Comparison of ENCODE assay signal across 1 cellular context in genomic region chr1:230868736-230869385, GRCh38.
A peak's percentile ranks its signal among the peaks of the same experiment; 100 is the strongest.
TF ChIP-seq lines count a peak whose summit lies in the region.

No MANE protein-coding gene starts in this region.

TF ChIP-seq in K562, 482 proteins besides CTCF, POLR2A, EP300 and RAD21 (continued from another document and continues in another):
- TF ChIP-seq ZNF76 (CRISPR knock-in tag; IDR thresholded peaks at IDR 0.05; ENCODE audit: borderline replicate concordance) (no peak), CHAMP1 (IDR thresholded peaks at IDR 0.05) (no peak), ZNF655 (CRISPR knock-in tag; IDR thresholded peaks at IDR 0.05) (no peak), FOXM1 (IDR thresholded peaks at IDR 0.05; ENCODE audit: low read depth) (no peak), FOXM1 (CRISPR knock-in tag; IDR thresholded peaks at IDR 0.05; ENCODE audit: low read depth) (0 out of 2 replicates have a peak, but pooled peaks have one; percentile 12), ZNF644 (tag; IDR thresholded peaks at IDR 0.05; ENCODE audit: low read depth) (no peak), YBX1 (IDR thresholded peaks at IDR 0.05) (no peak), MBD2 (IDR thresholded peaks at IDR 0.05; ENCODE audit: borderline replicate concordance, low read depth) (no peak), MAFF (IDR thresholded peaks at IDR 0.05; ENCODE audit: low read length) (no peak), HEY1 (CRISPR knock-in tag; IDR thresholded peaks at IDR 0.05; ENCODE audit: borderline replicate concordance) (no peak), ZNF696 (CRISPR knock-in tag; conservative IDR thresholded peaks at IDR 0.05) (no peak), ATF6 (CRISPR knock-in tag; IDR thresholded peaks at IDR 0.05) (no peak), ZBTB7A (IDR thresholded peaks at IDR 0.05; ENCODE audit: borderline replicate concordance, control insufficient read depth, low read depth, low read length) (no peak), POLR2G (IDR thresholded peaks at IDR 0.05; ENCODE audit: low read depth, low read length) (peak; percentile 67; the same call in 1 of the 2 replicates), ZFPM2 (CRISPR knock-in tag; IDR thresholded peaks at IDR 0.05) (no peak), KAT7 (CRISPR knock-in tag; IDR thresholded peaks at IDR 0.05; ENCODE audit: borderline replicate concordance) (peak; percentile 40; the same call in 1 of the 2 replicates), RBM25 (IDR thresholded peaks at IDR 0.05; ENCODE audit: low read depth, low read length, severe bottlenecking) (no peak), BRD9 (IDR thresholded peaks at IDR 0.05; ENCODE audit: low read depth, partially characterized antibody) (no peak), CREB1 (IDR thresholded peaks at IDR 0.05) (no peak), CREB1 (CRISPR knock-in tag; IDR thresholded peaks at IDR 0.05) (peak; percentile 9; the same call in 1 of the 2 replicates), SPI1 (IDR thresholded peaks at IDR 0.05; ENCODE audit: borderline replicate concordance, low read depth, low read length) (no peak), ATF4 (CRISPR knock-in tag; IDR thresholded peaks at IDR 0.05) (no peak), SLC30A9 (CRISPR knock-in tag; IDR thresholded peaks at IDR 0.05) (no peak), MXI1 (IDR thresholded peaks at IDR 0.05; ENCODE audit: low read depth, low read length) (no peak), HMG20B (CRISPR knock-in tag; IDR thresholded peaks at IDR 0.05) (no peak), CLOCK (CRISPR knock-in tag; IDR thresholded peaks at IDR 0.05; ENCODE audit: borderline replicate concordance) (no peak), CBX1 (IDR thresholded peaks at IDR 0.05; ENCODE audit: low read depth) (no peak), EP400 (IDR thresholded peaks at IDR 0.05) (peak; percentile 78), SRSF9 (IDR thresholded peaks at IDR 0.05; ENCODE audit: borderline replicate concordance, low read depth, low read length) (no peak), TAF9B (IDR thresholded peaks at IDR 0.05; ENCODE audit: partially characterized antibody) (no peak), JUND (IDR thresholded peaks at IDR 0.05; ENCODE audit: borderline replicate concordance, low read depth, low read length) (no peak), JUND (tag; IDR thresholded peaks at IDR 0.05; ENCODE audit: borderline replicate concordance, low read depth, low read length) (no peak), BRF1 (IDR thresholded peaks at IDR 0.05; ENCODE audit: borderline replicate concordance, extremely low read depth, insufficient read length) (no peak), ERF (CRISPR knock-in tag; IDR thresholded peaks at IDR 0.05) (no peak), KLF10 (CRISPR knock-in tag; IDR thresholded peaks at IDR 0.05) (no peak), SRF (CRISPR knock-in tag; IDR thresholded peaks at IDR 0.05) (no peak), ZC3H4 (CRISPR knock-in tag; IDR thresholded peaks at IDR 0.05; ENCODE audit: borderline replicate concordance) (no peak), RBM14 (IDR thresholded peaks at IDR 0.05; ENCODE audit: borderline replicate concordance, insufficient read depth, low read depth, low read length) (0 out of 2 replicates have a peak, but pooled peaks have one; percentile 57)
- TF ChIP-seq, protein P1, sequence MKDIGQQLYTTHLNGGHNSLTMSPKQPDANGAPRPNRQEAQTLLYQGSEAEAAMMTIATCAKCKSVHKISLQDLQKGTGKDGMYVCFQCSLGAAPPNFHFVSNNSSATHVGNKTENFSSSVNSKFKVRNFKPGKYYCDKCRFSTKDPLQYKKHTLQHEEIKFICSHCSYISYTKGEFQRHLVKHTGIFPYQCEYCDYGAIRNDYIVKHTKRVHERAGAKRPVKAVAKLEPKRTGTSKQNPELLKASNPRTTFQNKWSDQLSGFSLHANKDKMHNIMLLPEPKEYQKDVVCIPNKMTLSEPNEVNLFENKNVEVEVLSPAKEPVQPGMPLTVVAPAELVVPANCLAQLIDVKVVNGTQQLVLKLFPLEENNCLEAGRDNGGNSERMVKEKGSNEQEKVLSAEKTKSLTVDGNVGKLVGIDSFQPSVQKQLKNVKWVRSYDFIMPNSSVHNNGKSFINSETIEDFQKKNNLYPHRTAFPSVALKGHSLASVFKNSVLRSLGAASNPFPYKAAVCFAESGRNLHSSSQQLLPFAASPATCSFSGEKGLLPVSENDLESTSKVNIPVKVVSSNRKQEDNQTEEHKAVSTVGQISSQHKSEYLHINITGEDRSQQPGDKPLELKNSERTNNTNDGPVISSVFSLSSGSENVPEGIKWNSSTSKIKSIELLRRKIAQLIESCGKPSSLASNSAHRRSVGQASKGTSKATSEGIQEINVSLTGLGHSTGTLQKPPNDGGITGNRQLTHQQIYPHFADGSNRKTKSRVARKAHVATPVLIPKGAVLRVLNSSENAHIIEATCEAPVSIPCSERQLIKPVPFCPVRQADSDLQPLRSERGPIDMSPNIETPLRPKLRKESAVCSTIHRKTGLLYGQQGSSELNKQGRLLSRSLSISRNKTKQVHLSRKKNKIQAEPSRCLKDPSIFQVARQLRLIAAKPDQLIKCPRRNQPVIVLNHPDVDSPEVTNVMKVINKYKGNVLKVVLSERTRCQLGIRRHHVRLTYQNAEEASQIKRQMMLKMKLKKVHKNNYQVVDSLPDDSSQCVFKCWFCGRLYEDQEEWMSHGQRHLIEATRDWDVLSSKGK (CRISPR knock-in tag; IDR thresholded peaks at IDR 0.05), result no peak
- TF ChIP-seq, protein P2, sequence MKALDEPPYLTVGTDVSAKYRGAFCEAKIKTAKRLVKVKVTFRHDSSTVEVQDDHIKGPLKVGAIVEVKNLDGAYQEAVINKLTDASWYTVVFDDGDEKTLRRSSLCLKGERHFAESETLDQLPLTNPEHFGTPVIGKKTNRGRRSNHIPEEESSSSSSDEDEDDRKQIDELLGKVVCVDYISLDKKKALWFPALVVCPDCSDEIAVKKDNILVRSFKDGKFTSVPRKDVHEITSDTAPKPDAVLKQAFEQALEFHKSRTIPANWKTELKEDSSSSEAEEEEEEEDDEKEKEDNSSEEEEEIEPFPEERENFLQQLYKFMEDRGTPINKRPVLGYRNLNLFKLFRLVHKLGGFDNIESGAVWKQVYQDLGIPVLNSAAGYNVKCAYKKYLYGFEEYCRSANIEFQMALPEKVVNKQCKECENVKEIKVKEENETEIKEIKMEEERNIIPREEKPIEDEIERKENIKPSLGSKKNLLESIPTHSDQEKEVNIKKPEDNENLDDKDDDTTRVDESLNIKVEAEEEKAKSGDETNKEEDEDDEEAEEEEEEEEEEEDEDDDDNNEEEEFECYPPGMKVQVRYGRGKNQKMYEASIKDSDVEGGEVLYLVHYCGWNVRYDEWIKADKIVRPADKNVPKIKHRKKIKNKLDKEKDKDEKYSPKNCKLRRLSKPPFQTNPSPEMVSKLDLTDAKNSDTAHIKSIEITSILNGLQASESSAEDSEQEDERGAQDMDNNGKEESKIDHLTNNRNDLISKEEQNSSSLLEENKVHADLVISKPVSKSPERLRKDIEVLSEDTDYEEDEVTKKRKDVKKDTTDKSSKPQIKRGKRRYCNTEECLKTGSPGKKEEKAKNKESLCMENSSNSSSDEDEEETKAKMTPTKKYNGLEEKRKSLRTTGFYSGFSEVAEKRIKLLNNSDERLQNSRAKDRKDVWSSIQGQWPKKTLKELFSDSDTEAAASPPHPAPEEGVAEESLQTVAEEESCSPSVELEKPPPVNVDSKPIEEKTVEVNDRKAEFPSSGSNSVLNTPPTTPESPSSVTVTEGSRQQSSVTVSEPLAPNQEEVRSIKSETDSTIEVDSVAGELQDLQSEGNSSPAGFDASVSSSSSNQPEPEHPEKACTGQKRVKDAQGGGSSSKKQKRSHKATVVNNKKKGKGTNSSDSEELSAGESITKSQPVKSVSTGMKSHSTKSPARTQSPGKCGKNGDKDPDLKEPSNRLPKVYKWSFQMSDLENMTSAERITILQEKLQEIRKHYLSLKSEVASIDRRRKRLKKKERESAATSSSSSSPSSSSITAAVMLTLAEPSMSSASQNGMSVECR (CRISPR knock-in tag; IDR thresholded peaks at IDR 0.05), result peak; percentile 42; the same call in 1 of the 2 replicates
- TF ChIP-seq, protein P3, sequence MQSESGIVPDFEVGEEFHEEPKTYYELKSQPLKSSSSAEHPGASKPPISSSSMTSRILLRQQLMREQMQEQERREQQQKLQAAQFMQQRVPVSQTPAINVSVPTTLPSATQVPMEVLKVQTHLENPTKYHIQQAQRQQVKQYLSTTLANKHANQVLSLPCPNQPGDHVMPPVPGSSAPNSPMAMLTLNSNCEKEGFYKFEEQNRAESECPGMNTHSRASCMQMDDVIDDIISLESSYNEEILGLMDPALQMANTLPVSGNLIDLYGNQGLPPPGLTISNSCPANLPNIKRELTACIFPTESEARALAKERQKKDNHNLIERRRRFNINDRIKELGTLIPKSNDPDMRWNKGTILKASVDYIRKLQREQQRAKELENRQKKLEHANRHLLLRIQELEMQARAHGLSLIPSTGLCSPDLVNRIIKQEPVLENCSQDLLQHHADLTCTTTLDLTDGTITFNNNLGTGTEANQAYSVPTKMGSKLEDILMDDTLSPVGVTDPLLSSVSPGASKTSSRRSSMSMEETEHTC (IDR thresholded peaks at IDR 0.05), result no peak
- TF ChIP-seq, protein P4, sequence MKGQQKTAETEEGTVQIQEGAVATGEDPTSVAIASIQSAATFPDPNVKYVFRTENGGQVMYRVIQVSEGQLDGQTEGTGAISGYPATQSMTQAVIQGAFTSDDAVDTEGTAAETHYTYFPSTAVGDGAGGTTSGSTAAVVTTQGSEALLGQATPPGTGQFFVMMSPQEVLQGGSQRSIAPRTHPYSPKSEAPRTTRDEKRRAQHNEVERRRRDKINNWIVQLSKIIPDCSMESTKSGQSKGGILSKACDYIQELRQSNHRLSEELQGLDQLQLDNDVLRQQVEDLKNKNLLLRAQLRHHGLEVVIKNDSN (CRISPR knock-in tag; IDR thresholded peaks at IDR 0.05), result peak; percentile 70
